ENCODE assay signal across 20 cellular contexts in the genomic region with DNA sequence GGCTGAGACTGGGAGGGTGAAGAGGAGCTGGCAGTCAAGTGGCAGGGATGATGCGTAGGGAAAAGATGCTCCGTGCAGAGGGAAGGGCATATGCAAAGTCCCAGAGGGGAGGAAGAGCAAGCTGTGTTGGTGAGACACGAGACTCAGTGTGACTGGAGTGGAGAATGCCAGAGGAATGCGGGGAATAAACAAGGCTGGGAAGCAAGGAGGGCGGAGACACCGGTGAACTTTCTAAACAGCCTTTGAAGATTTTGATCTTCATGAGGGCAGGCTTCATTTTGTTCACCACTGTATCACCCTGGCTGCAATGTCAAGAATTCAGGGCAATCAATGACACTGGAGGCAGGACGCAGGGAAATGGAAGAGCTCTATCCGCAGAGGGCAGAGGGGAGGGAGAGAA.
"Had no signal": no experiment of that assay in that cellular context is flagged by ENCODE, and none has a peak within 500 bp of the region (broad histone marks: within the 10 kb centered on the region; RNA-seq: fewer than 3 reads in every experiment).

No MANE protein-coding gene starts in this region.

- ATAC-seq: activated T-cell treated with anti-CD3 and anti-CD28 coated beads, Interleukin-2, amount 50 U/mL, for 72 hours; esophagus mucosa; left cardiac atrium; natural killer cell treated with Interleukin-12 subunit alpha and Interleukin-12 subunit beta and Interleukin-15 and Interleukin-18, amount 100 ng/mL, for 72 hours; psoas muscle; sciatic nerve; stimulated activated memory B cell treated with anti-CD40 and anti-IgM and Interleukin-4, amounts not matched to agents 10 μg/mL and 1 μg/mL and 100 μg/mL, for 72 hours had no signal

- H3K4me1 Mint-ChIP-seq: activated B cell treated with CpG ODN at 0.5 μM for 24 hours had no signal

- H3K9me3 Mint-ChIP-seq: activated B cell treated with CpG ODN at 0.5 μM for 24 hours; activated T-cell treated with anti-CD3 and anti-CD28 coated beads, Interleukin-2, amount 50 U/mL, for 72 hours; endodermal cell; natural killer cell treated with Interleukin-12 subunit alpha and Interleukin-12 subunit beta and Interleukin-15 and Interleukin-18, amount 100 ng/mL, for 72 hours; stimulated activated memory B cell treated with anti-CD40 and anti-IgM and Interleukin-4, amounts not matched to agents 10 μg/mL and 1 μg/mL and 100 μg/mL, for 72 hours had no signal

- H3K4me3 Mint-ChIP-seq: activated B cell treated with CpG ODN at 0.5 μM for 24 hours; activated T-cell treated with anti-CD3 and anti-CD28 coated beads, Interleukin-2, amount 50 U/mL, for 72 hours; endodermal cell; natural killer cell treated with Interleukin-12 subunit alpha and Interleukin-12 subunit beta and Interleukin-15 and Interleukin-18, amount 100 ng/mL, for 72 hours; stimulated activated memory B cell treated with anti-CD40 and anti-IgM and Interleukin-4, amounts not matched to agents 10 μg/mL and 1 μg/mL and 100 μg/mL, for 72 hours had no signal

- DNase-seq: activated B cell treated with CpG ODN at 0.5 μM for 24 hours; activated CD4-positive, alpha-beta T cell treated with anti-CD3 and anti-CD28 coated beads, Interleukin-2, amount 50 U/mL, for 4 hours; activated naive CD4-positive, alpha-beta T cell; activated T-cell treated with anti-CD3 and anti-CD28 coated beads, Interleukin-2, amount 50 U/mL, for 72 hours; anterior cingulate cortex; endodermal cell; hypothalamus; left cardiac atrium; psoas muscle; SJCRH30; spleen; stimulated activated CD4-positive, alpha-beta T cell treated with anti-CD3 and anti-CD28 coated beads, Interleukin-1b, Interleukin-23, amount 100 ng/mL, for 48 hours; substantia nigra; SW 1271; transverse colon had no signal

- H3K9me3 ChIP-seq: psoas muscle, SJCRH30, spleen, transverse colon had no signal

- H3K27ac ChIP-seq: psoas muscle, SJCRH30, spleen, transverse colon had no signal

- H3K4me1 ChIP-seq: psoas muscle, SJCRH30, spleen, transverse colon had no signal

- H3K36me3 ChIP-seq: SJCRH30, spleen, transverse colon had no signal

- H3K36me3 Mint-ChIP-seq: natural killer cell treated with Interleukin-12 subunit alpha and Interleukin-12 subunit beta and Interleukin-15 and Interleukin-18, amount 100 ng/mL, for 72 hours; stimulated activated memory B cell treated with anti-CD40 and anti-IgM and Interleukin-4, amounts not matched to agents 10 μg/mL and 1 μg/mL and 100 μg/mL, for 72 hours had no signal

- H3K27me3 ChIP-seq: SJCRH30 had no signal

- H3K4me3 ChIP-seq: lung, psoas muscle, SJCRH30, spleen, transverse colon had no signal

- H3K27ac Mint-ChIP-seq: activated B cell treated with CpG ODN at 0.5 μM for 24 hours; activated T-cell treated with anti-CD3 and anti-CD28 coated beads, Interleukin-2, amount 50 U/mL, for 72 hours; endodermal cell; stimulated activated memory B cell treated with anti-CD40 and anti-IgM and Interleukin-4, amounts not matched to agents 10 μg/mL and 1 μg/mL and 100 μg/mL, for 72 hours had no signal
